In genomic region chr2:114642988-114643553, GRCh38 we compare ENCODE assay signal across 30 cellular contexts.
"Had no signal": no experiment of that assay in that cellular context is flagged by ENCODE, and none has a peak within 500 bp of the region (broad histone marks: within the 10 kb centered on the region; RNA-seq: fewer than 3 reads in every experiment).

No MANE protein-coding gene starts in this region.

- H3K36me3 ChIP-seq: esophagus muscularis mucosa, gastroesophageal sphincter, heart right ventricle, prostate gland, right atrium auricular region, thoracic aorta, tibial nerve, upper lobe of left lung, uterus had no signal

- H3K9me3 ChIP-seq: esophagus muscularis mucosa, prostate gland, thoracic aorta, uterus had no signal

- H3K27ac Mint-ChIP-seq: immature natural killer cell, nephron progenitor cell had no signal

- H3K36me3 Mint-ChIP-seq: immature natural killer cell had no signal

- ATAC-seq: foreskin keratinocyte; gastroesophageal sphincter; heart right ventricle; left colon; left ventricle myocardium superior; naive thymus-derived CD4-positive, alpha-beta T cell; sciatic nerve had no signal

- H3K4me1 ChIP-seq: esophagus muscularis mucosa, foreskin keratinocyte, gastroesophageal sphincter, heart right ventricle, prostate gland, right atrium auricular region, tibial nerve, upper lobe of left lung, uterus had no signal

- H3K27me3 ChIP-seq: esophagus muscularis mucosa, foreskin keratinocyte, right atrium auricular region, tibial nerve, upper lobe of left lung, uterus had no signal

- H3K4me1 Mint-ChIP-seq: immature natural killer cell had no signal

- H3K4me3 ChIP-seq: coronary artery, esophagus muscularis mucosa, gastroesophageal sphincter, heart right ventricle, prostate gland, right atrium auricular region, smooth muscle cell, thoracic aorta, tibial nerve, upper lobe of left lung, uterus had no signal

- H3K27ac ChIP-seq: coronary artery, esophagus muscularis mucosa, foreskin keratinocyte, gastroesophageal sphincter, heart right ventricle, prostate gland, right atrium auricular region, thoracic aorta, tibial nerve, upper lobe of left lung, uterus had no signal

- DNase-seq: dermis blood vessel endothelial cell; effector memory CD4-positive, alpha-beta T cell; heart right ventricle; hypothalamus; immature natural killer cell; kidney glomerular epithelial cell; left colon; left ventricle myocardium superior; mesenchymal stem cell; midbrain; naive thymus-derived CD4-positive, alpha-beta T cell; nephron progenitor cell; nucleus accumbens; stimulated activated CD4-positive, alpha-beta T cell treated with anti-CD3 and anti-CD28 coated beads, Interleukin-12 subunit alpha, Interleukin-12 subunit beta, amount 100 ng/mL, for 4 hours; stimulated activated CD4-positive, alpha-beta T cell treated with anti-CD3 and anti-CD28 coated beads, Interleukin-1b, Interleukin-23, amount 100 ng/mL, for 48 hours; stimulated activated CD4-positive, alpha-beta T cell treated with anti-CD3 and anti-CD28 coated beads, Interleukin-4, amount 100 ng/mL, for 1 hour; stimulated activated CD8-positive, alpha-beta memory T cell treated with anti-CD3 and anti-CD28 coated beads, Interleukin-4, amount 100 ng/mL, for 48 hours; stimulated activated naive CD4-positive, alpha-beta T cell treated with Interleukin-2 at 50 U/mL for 16 hours; uterus had no signal

- H3K4me3 Mint-ChIP-seq: immature natural killer cell, nephron progenitor cell had no signal
